In genomic region chr20:62924567-62925419, GRCh38 we compare ENCODE assay signal across 8 cellular contexts.
DNase-seq lines count a peak whose midpoint lies in the region; ATAC-seq and TF ChIP-seq lines count a peak whose summit lies in the region.

No MANE protein-coding gene starts in this region.

- H3K4me1 ChIP-seq in ES-I3 (ENCODE audit: insufficient read depth, low read length) (peaks cover 38% of the 10 kb centered on the region), tibial artery (peaks cover 0 to 83% (median 70%) of the 10 kb centered on the region in 4 donors)

- TF ChIP-seq CTCF in astrocyte of the spinal cord (IDR thresholded peaks at IDR 0.05; ENCODE audit: low read depth, low read length) (no peak), tibial artery (IDR thresholded peaks at IDR 0.05) (no peak)

- intact Hi-C loops in tibial artery (cut with DNase I; ENCODE audit: low total_unique reads) = no loop called here

- no peak for ATAC-seq in HG02623 (IDR thresholded peaks at IDR 0.05; ENCODE audit: unreplicated experiment)

- no peaks in the 10 kb centered on the region for H3K27me3 ChIP-seq in tibial artery

- H3K9ac ChIP-seq in ES-I3 (ENCODE audit: low read depth, low read length) = peak overlapping the region; percentile 92

- H3K4me3 ChIP-seq in astrocyte of the spinal cord (ENCODE audit: low read depth, low read length) (peak overlapping the region; percentile 95), tibial artery (peak overlapping the region; percentile 82 to 94)

- DNase-seq in NAMALWA (ENCODE audit: low spot score) (peak; percentile 33), astrocyte of the spinal cord (ENCODE audit: low read depth, low spot score) (peak; percentile 41), left kidney (ENCODE audit: low read depth, low spot score) (peak; percentile 30), tibial artery (no peak), T1000 (lab: John Stamatoyannopoulos, UW) (no peak), cortex of kidney (lab: John Stamatoyannopoulos, UW) (no peak)

- no peaks in the 10 kb centered on the region for H3K36me3 ChIP-seq in ES-I3 (ENCODE audit: insufficient read depth, low read length)
- no peaks in the 10 kb centered on the region for H3K36me3 ChIP-seq in tibial artery

- in situ Hi-C loops in astrocyte of the spinal cord (cut with HindIII; ENCODE audit: low sequenced_read_pairs) = no loop called here

- H3K9me3 ChIP-seq in ES-I3 (ENCODE audit: control insufficient read depth, insufficient read depth, low read length) (no peaks in the 10 kb centered on the region), tibial artery (no peaks in the 10 kb centered on the region)

- peak overlapping the region; percentile 94 to 98 for H3K27ac ChIP-seq in tibial artery

Comparison
In these comparisons a context has a peak if more than half of its experiments do, and no peak if none do; other contexts are left out.
1. DNase-seq: peak in NAMALWA (single experiment), astrocyte of the spinal cord (single experiment) and left kidney (single experiment); none in tibial artery (0 of 2), T1000 (single experiment) and cortex of kidney (single experiment).